In the genomic region with DNA sequence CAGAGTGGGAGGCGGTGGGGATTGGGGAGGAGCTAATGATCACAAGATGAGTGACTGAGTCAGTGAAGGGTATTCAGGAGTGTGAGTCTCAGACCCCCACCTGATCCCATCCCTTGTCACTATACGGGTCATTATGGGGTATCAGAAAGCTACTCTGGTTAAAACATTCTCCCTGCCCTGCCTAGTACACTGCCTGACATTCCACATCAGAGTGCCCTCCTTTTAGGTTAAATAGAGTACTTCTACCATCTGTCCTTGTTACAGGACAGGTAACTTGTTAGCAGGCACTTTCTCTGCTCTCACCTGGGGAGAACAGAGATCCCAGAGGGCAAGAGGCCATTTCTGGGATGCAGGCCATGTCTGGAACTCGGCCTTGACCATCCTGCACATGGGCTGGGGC, we compare ENCODE assay signal across 1 cellular context.
TF ChIP-seq lines count a peak whose summit lies in the region.

No MANE protein-coding gene starts in this region.

TF ChIP-seq in H1, 55 proteins besides CTCF, POLR2A, EP300 and RAD21 (continued from another document):
- TF ChIP-seq, protein P1, sequence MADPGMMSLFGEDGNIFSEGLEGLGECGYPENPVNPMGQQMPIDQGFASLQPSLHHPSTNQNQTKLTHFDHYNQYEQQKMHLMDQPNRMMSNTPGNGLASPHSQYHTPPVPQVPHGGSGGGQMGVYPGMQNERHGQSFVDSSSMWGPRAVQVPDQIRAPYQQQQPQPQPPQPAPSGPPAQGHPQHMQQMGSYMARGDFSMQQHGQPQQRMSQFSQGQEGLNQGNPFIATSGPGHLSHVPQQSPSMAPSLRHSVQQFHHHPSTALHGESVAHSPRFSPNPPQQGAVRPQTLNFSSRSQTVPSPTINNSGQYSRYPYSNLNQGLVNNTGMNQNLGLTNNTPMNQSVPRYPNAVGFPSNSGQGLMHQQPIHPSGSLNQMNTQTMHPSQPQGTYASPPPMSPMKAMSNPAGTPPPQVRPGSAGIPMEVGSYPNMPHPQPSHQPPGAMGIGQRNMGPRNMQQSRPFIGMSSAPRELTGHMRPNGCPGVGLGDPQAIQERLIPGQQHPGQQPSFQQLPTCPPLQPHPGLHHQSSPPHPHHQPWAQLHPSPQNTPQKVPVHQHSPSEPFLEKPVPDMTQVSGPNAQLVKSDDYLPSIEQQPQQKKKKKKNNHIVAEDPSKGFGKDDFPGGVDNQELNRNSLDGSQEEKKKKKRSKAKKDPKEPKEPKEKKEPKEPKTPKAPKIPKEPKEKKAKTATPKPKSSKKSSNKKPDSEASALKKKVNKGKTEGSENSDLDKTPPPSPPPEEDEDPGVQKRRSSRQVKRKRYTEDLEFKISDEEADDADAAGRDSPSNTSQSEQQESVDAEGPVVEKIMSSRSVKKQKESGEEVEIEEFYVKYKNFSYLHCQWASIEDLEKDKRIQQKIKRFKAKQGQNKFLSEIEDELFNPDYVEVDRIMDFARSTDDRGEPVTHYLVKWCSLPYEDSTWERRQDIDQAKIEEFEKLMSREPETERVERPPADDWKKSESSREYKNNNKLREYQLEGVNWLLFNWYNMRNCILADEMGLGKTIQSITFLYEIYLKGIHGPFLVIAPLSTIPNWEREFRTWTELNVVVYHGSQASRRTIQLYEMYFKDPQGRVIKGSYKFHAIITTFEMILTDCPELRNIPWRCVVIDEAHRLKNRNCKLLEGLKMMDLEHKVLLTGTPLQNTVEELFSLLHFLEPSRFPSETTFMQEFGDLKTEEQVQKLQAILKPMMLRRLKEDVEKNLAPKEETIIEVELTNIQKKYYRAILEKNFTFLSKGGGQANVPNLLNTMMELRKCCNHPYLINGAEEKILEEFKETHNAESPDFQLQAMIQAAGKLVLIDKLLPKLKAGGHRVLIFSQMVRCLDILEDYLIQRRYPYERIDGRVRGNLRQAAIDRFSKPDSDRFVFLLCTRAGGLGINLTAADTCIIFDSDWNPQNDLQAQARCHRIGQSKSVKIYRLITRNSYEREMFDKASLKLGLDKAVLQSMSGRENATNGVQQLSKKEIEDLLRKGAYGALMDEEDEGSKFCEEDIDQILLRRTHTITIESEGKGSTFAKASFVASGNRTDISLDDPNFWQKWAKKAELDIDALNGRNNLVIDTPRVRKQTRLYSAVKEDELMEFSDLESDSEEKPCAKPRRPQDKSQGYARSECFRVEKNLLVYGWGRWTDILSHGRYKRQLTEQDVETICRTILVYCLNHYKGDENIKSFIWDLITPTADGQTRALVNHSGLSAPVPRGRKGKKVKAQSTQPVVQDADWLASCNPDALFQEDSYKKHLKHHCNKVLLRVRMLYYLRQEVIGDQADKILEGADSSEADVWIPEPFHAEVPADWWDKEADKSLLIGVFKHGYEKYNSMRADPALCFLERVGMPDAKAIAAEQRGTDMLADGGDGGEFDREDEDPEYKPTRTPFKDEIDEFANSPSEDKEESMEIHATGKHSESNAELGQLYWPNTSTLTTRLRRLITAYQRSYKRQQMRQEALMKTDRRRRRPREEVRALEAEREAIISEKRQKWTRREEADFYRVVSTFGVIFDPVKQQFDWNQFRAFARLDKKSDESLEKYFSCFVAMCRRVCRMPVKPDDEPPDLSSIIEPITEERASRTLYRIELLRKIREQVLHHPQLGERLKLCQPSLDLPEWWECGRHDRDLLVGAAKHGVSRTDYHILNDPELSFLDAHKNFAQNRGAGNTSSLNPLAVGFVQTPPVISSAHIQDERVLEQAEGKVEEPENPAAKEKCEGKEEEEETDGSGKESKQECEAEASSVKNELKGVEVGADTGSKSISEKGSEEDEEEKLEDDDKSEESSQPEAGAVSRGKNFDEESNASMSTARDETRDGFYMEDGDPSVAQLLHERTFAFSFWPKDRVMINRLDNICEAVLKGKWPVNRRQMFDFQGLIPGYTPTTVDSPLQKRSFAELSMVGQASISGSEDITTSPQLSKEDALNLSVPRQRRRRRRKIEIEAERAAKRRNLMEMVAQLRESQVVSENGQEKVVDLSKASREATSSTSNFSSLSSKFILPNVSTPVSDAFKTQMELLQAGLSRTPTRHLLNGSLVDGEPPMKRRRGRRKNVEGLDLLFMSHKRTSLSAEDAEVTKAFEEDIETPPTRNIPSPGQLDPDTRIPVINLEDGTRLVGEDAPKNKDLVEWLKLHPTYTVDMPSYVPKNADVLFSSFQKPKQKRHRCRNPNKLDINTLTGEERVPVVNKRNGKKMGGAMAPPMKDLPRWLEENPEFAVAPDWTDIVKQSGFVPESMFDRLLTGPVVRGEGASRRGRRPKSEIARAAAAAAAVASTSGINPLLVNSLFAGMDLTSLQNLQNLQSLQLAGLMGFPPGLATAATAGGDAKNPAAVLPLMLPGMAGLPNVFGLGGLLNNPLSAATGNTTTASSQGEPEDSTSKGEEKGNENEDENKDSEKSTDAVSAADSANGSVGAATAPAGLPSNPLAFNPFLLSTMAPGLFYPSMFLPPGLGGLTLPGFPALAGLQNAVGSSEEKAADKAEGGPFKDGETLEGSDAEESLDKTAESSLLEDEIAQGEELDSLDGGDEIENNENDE (IDR thresholded peaks at IDR 0.05; ENCODE audit: insufficient replicate concordance, low read length), result peak; percentile 93
- TF ChIP-seq BCL11A (IDR thresholded peaks at IDR 0.05; ENCODE audit: low read depth in 2 of 2, low read length in 2 of 2), result no peak
- no peak for TF ChIP-seq BACH1 (IDR thresholded peaks at IDR 0.05; ENCODE audit: low read length)
TF ChIP-seq in H1: peak in this region for 1.
